In the genomic region with DNA sequence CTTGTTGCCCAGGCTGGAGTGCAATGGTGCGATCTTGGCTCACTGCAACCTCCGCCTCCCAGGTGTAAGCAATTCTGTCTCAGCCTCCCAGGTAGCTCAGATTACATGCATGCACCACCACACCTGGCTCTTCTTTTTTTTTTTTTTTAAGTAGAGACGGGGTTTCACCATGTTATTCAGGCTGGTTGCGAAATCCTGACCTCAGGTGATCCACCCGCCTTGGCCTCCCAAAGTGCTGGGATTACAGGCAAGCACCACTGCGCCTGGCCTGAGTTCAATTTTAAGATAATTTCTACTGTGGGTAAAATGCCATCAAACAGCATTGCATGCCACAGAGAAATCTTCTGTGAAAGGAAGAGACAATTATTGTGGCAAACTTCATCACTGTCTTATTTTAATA, we compare ENCODE assay signal across 35 cellular contexts.
"Had no signal": no experiment of that assay in that cellular context is flagged by ENCODE, and none has a peak within 500 bp of the region (broad histone marks: within the 10 kb centered on the region; RNA-seq: fewer than 3 reads in every experiment).

No MANE protein-coding gene starts in this region.

- H3K27me3 Mint-ChIP-seq: activated B cell treated with CpG ODN at 0.5 μM for 24 hours; activated CD4-positive, alpha-beta memory T cell treated with anti-CD3 and anti-CD28 coated beads for 36 hours; activated CD4-positive, alpha-beta T cell treated with anti-CD3 and anti-CD28 coated beads, Interleukin-2, amount 10 ng/mL, durations not matched to agents 24 days and 14 days; activated CD8-positive, alpha-beta T cell treated with anti-CD3 and anti-CD28 coated beads for 36 hours; activated naive CD8-positive, alpha-beta T cell treated with anti-CD3 and anti-CD28 coated beads for 36 hours; activated T-helper 17 cell treated with anti-CD3 and anti-CD28 coated beads, Interleukin-2, amount 50 U/mL, for 72 hours had no signal

- H3K9me3 ChIP-seq: adrenal gland had no signal

- H3K4me1 ChIP-seq: adrenal gland, body of pancreas, breast epithelium had no signal

- H3K27ac Mint-ChIP-seq: activated B cell treated with CpG ODN at 0.5 μM for 24 hours; activated CD4-positive, alpha-beta memory T cell treated with anti-CD3 and anti-CD28 coated beads for 36 hours; activated CD4-positive, alpha-beta T cell treated with anti-CD3 and anti-CD28 coated beads, Interleukin-2, amount 10 ng/mL, durations not matched to agents 24 days and 14 days; activated CD8-positive, alpha-beta T cell treated with anti-CD3 and anti-CD28 coated beads for 36 hours; activated naive CD4-positive, alpha-beta T cell treated with anti-CD3 and anti-CD28 coated beads for 36 hours; activated naive CD4-positive, alpha-beta T cell treated with anti-CD3 and anti-CD28 coated beads, Interleukin-2, amount 50 U/mL, for 72 hours; activated naive CD8-positive, alpha-beta T cell treated with anti-CD3 and anti-CD28 coated beads for 36 hours; activated T-cell treated with anti-CD3 and anti-CD28 coated beads, Interleukin-2, amount 50 U/mL, for 72 hours; activated T-helper 1 cell treated with anti-CD3 and anti-CD28 coated beads, Interleukin-12 subunit alpha, Interleukin-12 subunit beta, Interleukin-2, Interleukin-4 antibody, amounts not matched to agents 30 ng/mL and 10 ng/mL and 1 ng/mL, durations not matched to agents 14 hours and 24 hours and 36 hours; activated T-helper 17 cell treated with anti-CD3 and anti-CD28 coated beads, Interleukin-2, amount 50 U/mL, for 72 hours; T-helper 1 cell treated with Interleukin-12 subunit alpha and Interleukin-12 subunit beta and Interleukin-4 antibody, amounts not matched to agents 30 μg/mL and 1 μg/mL, for 36 hours; T-helper 2 cell treated with Interferon-gamma antibody and Interleukin-4, amounts not matched to agents 5 μg/mL and 100 μg/mL, for 36 hours had no signal

- H3K4me1 Mint-ChIP-seq: activated CD4-positive, alpha-beta T cell treated with anti-CD3 and anti-CD28 coated beads, Interleukin-2, amount 10 ng/mL, durations not matched to agents 24 days and 14 days; activated naive CD8-positive, alpha-beta T cell treated with anti-CD3 and anti-CD28 coated beads for 36 hours; activated T-helper 17 cell treated with anti-CD3 and anti-CD28 coated beads, Interleukin-2, amount 50 U/mL, for 72 hours had no signal

- DNase-seq: activated B cell treated with CpG ODN at 0.5 μM for 24 hours; activated CD4-positive, alpha-beta memory T cell treated with anti-CD3 and anti-CD28 coated beads for 36 hours; activated CD4-positive, alpha-beta T cell treated with anti-CD3 and anti-CD28 coated beads for 4 hours; activated CD4-positive, alpha-beta T cell treated with anti-CD3 and anti-CD28 coated beads, Interleukin-2, amount 10 ng/mL, durations not matched to agents 24 days and 14 days; activated CD4-positive, alpha-beta T cell treated with anti-CD3 and anti-CD28 coated beads, Interleukin-2, amount 50 U/mL, for 1 hour; activated CD4-positive, alpha-beta T cell treated with anti-CD3 and anti-CD28 coated beads, Interleukin-2, amount 50 U/mL, for 4 hours; activated CD4-positive, CD25-positive, alpha-beta regulatory T cell treated with anti-CD3 and anti-CD28 coated beads, Interleukin-2, amount 50 U/mL, for 72 hours; activated CD8-positive, alpha-beta memory T cell treated with anti-CD3 and anti-CD28 coated beads, Interleukin-2, amount 50 U/mL, for 4 hours; activated CD8-positive, alpha-beta T cell treated with anti-CD3 and anti-CD28 coated beads for 36 hours; activated effector memory CD4-positive, alpha-beta T cell treated with anti-CD3 and anti-CD28 coated beads, Interleukin-2, amount 50 U/mL, for 16 hours; activated gamma-delta T cell treated with Interleukin-2 at 50 U/mL for 16 hours; activated naive CD4-positive, alpha-beta T cell; activated naive CD4-positive, alpha-beta T cell treated with anti-CD3 and anti-CD28 coated beads for 36 hours; activated naive CD4-positive, alpha-beta T cell treated with anti-CD3 and anti-CD28 coated beads, Interleukin-2, amount 50 U/mL, for 16 hours; activated naive CD8-positive, alpha-beta T cell treated with anti-CD3 and anti-CD28 coated beads for 36 hours; activated T-cell treated with anti-CD3 and anti-CD28 coated beads for 4 hours; activated T-cell treated with anti-CD3 and anti-CD28 coated beads, Interleukin-2, amount 50 U/mL, for 1 hour; activated T-cell treated with anti-CD3 and anti-CD28 coated beads, Interleukin-2, amount 50 U/mL, for 4 hours; activated T-cell treated with anti-CD3 and anti-CD28 coated beads, Interleukin-2, amount 50 U/mL, for 72 hours; adrenal gland; amniotic stem cell; aorta; body of pancreas; brain microvascular endothelial cell; central memory CD4-positive, alpha-beta T cell; T-helper 1 cell; T-helper 2 cell; T-helper 9 cell had no signal

- H3K27me3 ChIP-seq: adrenal gland, body of pancreas, brain microvascular endothelial cell, breast epithelium had no signal

- ATAC-seq: activated CD8-positive, alpha-beta T cell treated with anti-CD3 and anti-CD28 coated beads for 36 hours; activated naive CD4-positive, alpha-beta T cell treated with anti-CD3 and anti-CD28 coated beads, Interleukin-2, amount 50 U/mL, for 72 hours; activated T-cell treated with anti-CD3 and anti-CD28 coated beads, Interleukin-2, amount 50 U/mL, for 4 hours; activated T-cell treated with anti-CD3 and anti-CD28 coated beads, Interleukin-2, amount 50 U/mL, for 72 hours; activated T-helper 17 cell treated with anti-CD3 and anti-CD28 coated beads, Interleukin-2, amount 50 U/mL, for 72 hours; body of pancreas had no signal

- H3K36me3 ChIP-seq: adrenal gland, brain microvascular endothelial cell, breast epithelium had no signal

- H3K4me3 Mint-ChIP-seq: activated B cell treated with CpG ODN at 0.5 μM for 24 hours; activated CD4-positive, alpha-beta memory T cell treated with anti-CD3 and anti-CD28 coated beads for 36 hours; activated CD4-positive, alpha-beta T cell treated with anti-CD3 and anti-CD28 coated beads, Interleukin-2, amount 10 ng/mL, durations not matched to agents 24 days and 14 days; activated CD8-positive, alpha-beta T cell treated with anti-CD3 and anti-CD28 coated beads for 36 hours; activated naive CD4-positive, alpha-beta T cell treated with anti-CD3 and anti-CD28 coated beads for 36 hours; activated naive CD8-positive, alpha-beta T cell treated with anti-CD3 and anti-CD28 coated beads for 36 hours; activated T-cell treated with anti-CD3 and anti-CD28 coated beads, Interleukin-2, amount 50 U/mL, for 4 hours; activated T-cell treated with anti-CD3 and anti-CD28 coated beads, Interleukin-2, amount 50 U/mL, for 72 hours; activated T-helper 1 cell treated with anti-CD3 and anti-CD28 coated beads, Interleukin-12 subunit alpha, Interleukin-12 subunit beta, Interleukin-2, Interleukin-4 antibody, amounts not matched to agents 30 ng/mL and 10 ng/mL and 1 ng/mL, durations not matched to agents 14 hours and 24 hours and 36 hours; activated T-helper 17 cell treated with anti-CD3 and anti-CD28 coated beads, Interleukin-2, amount 50 U/mL, for 72 hours; T-helper 1 cell treated with Interleukin-12 subunit alpha and Interleukin-12 subunit beta and Interleukin-4 antibody, amounts not matched to agents 30 μg/mL and 1 μg/mL, for 36 hours; T-helper 2 cell treated with Interferon-gamma antibody and Interleukin-4, amounts not matched to agents 5 μg/mL and 100 μg/mL, for 36 hours had no signal

- H3K9me3 Mint-ChIP-seq: activated CD4-positive, alpha-beta T cell treated with anti-CD3 and anti-CD28 coated beads, Interleukin-2, amount 10 ng/mL, durations not matched to agents 24 days and 14 days; activated naive CD8-positive, alpha-beta T cell treated with anti-CD3 and anti-CD28 coated beads for 36 hours; activated T-cell treated with anti-CD3 and anti-CD28 coated beads, Interleukin-2, amount 50 U/mL, for 4 hours; activated T-helper 1 cell treated with anti-CD3 and anti-CD28 coated beads, Interleukin-12 subunit alpha, Interleukin-12 subunit beta, Interleukin-2, Interleukin-4 antibody, amounts not matched to agents 30 ng/mL and 10 ng/mL and 1 ng/mL, durations not matched to agents 14 hours and 24 hours and 36 hours had no signal

- H3K4me3 ChIP-seq: adrenal gland, body of pancreas, breast epithelium had no signal

- H3K27ac ChIP-seq: adrenal gland, body of pancreas, brain microvascular endothelial cell, breast epithelium, VCaP had no signal
